9 cellular contexts compared by ENCODE assay signal in the genomic region with DNA sequence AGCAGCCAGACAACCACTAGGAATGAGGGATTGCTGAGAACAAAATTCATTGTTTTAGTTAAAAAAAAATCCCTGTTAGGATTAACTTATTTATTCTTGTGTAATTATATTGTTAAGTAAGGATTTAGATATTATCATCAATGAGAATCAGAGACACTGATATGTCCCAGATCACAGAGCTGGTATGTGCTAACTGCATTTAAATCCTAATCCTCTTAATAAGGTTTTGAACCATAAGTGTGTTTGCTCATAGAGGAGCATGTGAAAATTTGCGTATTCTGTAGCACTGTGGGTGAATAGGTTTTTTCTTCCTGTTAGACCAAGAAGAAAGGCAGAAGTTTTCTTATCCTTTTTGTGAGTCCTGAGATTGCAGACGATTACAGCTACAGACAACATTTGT.
"Had no signal": no experiment of that assay in that cellular context is flagged by ENCODE, and none has a peak within 500 bp of the region (broad histone marks: within the 10 kb centered on the region; RNA-seq: fewer than 3 reads in every experiment).

No MANE protein-coding gene starts in this region.

- H3K36me3 ChIP-seq: HAP-1 had no signal

- ATAC-seq: HCT116, HepG2 had no signal

- H3K4me3 ChIP-seq: GM23248, HAP-1 had no signal

- H3K27ac ChIP-seq: GM23248, HL-60 had no signal

- H2AFZ ChIP-seq: GM23248 had no signal

- FAIRE-seq: HepG2 had no signal

- H3K9ac ChIP-seq: GM23248 had no signal

- H3K9me3 ChIP-seq: HAP-1 had no signal

- DNase-seq: GM23248, GOT3, H7, HFFc6, KBM-7 had no signal
